ENCODE assay signal across 1 cellular context in genomic region chr19:11320278-11320995, GRCh38.
TF ChIP-seq lines count a peak whose summit lies in the region.

No MANE protein-coding gene starts in this region.

TF ChIP-seq in K562, 482 proteins besides CTCF, POLR2A, EP300 and RAD21:
- 0 out of 2 replicates have a peak, but pooled peaks have one; percentile 18 for TF ChIP-seq KLF16 (IDR thresholded peaks at IDR 0.05)
- TF ChIP-seq SMARCE1 (IDR thresholded peaks at IDR 0.05), result peak; percentile 46; the same call in 1 of the 2 replicates
- peak; percentile 94 for TF ChIP-seq ZNF121 (CRISPR knock-in tag; conservative IDR thresholded peaks at IDR 0.05)
